8 cellular contexts compared by ENCODE assay signal in the genomic region with DNA sequence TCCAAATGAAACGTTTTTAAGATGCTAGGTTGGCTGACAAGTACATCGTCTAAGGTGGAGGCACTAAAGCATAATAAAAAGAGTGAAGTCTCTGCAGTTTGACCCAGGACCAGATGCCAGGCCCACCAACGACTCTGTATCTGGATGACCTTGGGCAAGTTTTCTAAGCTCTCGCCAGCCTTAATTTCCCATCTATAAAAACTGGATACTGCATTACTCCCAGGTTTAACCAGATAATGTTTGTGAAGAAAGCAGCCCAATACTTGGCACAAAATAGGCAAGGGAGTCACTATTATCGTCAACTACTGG. TPM values are rescaled to one million over a fixed set of nuclear protein-coding genes. Genes with fewer than 3 reads are reported as not detected.
DNase-seq lines count a peak whose midpoint lies in the region; ATAC-seq, FAIRE-seq and TF ChIP-seq lines count a peak whose summit lies in the region.

No MANE protein-coding gene starts in this region.

- in situ Hi-C loops in IMR-90 (cut with MboI; ENCODE audit: low sequenced_read_pairs) = loop anchor here (10.0 to 25.0 kb wide), 2 partner anchors 301 to 881 kb away; partner anchors contain the start of genes ADSL and CBX7

- dilution Hi-C loops in IMR-90 (cut with HindIII; ENCODE audit: low sequenced_read_pairs, unreplicated experiment) = no loop called here

- FAIRE-seq in A549 (lab: Jason Lieb, UNC) (no peak), frontal cortex (lab: Jason Lieb, UNC) (no peak), HTR-8/SVneo (lab: Jason Lieb, UNC) (no peak)

- POLR2A ChIA-PET in A549 (lab: Yijun Ruan, JAX) = interaction anchor here (0.5 to 3.3 kb wide), 19 partner anchors 11 to 542 kb away, joined by 3 to 49 read pairs (median 6); partner anchors contain the start of genes ADSL, ATF4, MIEF1 and RPS19BP1
- POLR2A ChIA-PET in IMR-90 (lab: Charles Lee; ENCODE audit: unreplicated experiment) = interaction anchor here (0.8 to 1.0 kb wide), 3 partner anchors 14 to 157 kb away, joined by 4 to 16 read pairs (median 4); no protein-coding TSS in a partner anchor
- POLR2A ChIA-PET in GM10248 (lab: Yijun Ruan, JAX) = interaction anchor here (0.6 to 1.7 kb wide), 9 partner anchors 12 to 725 kb away, joined by 3 to 8 read pairs (median 5); partner anchors contain the start of genes ADSL, ATF4, RPL3 and TNRC6B

- H3K79me1 ChIP-seq in IMR-90 (ENCODE audit: low read depth in 1 of 2, low read length in 2 of 2) = peaks cover 3 to 12% of the 10 kb centered on the region in 2 experiments; a peak in 3 of 4 replicates

- H4K5ac ChIP-seq in IMR-90 (ENCODE audit: low read depth, low read length) = peak overlapping the region; percentile 95

- BruUV-seq in IMR-90 (replicated peaks; lab: Mats Ljungman, UMichigan) = no TSS peak

- intact Hi-C loops in IMR-90 (cut with micrococcal nuclease) = loop anchor here (1.0 to 2.0 kb wide), 2 partner anchors 133 to 303 kb away; partner anchors contain the start of genes ADSL and TNRC6B

- H3K4me2 ChIP-seq in A549 (peak overlapping the region; percentile 76), IMR-90 (ENCODE audit: low read depth, low read length) (peak overlapping the region; percentile 84)

- H3K9me1 ChIP-seq in IMR-90 (ENCODE audit: insufficient read depth, low read length) = no peaks in the 10 kb centered on the region

- 0 out of 3 replicates have a peak, but pooled peaks cover 4% of the 10 kb centered on the region for H3K4me1 ChIP-seq in A549
- H3K4me1 ChIP-seq in IMR-90 (ENCODE audit: control insufficient read depth, insufficient read depth, low read length) = no peaks in the 10 kb centered on the region
- H3K4me1 ChIP-seq in muscle layer of colon (ENCODE audit: insufficient read depth, low read length) = peaks cover 24% of the 10 kb centered on the region

- H3K9ac ChIP-seq in IMR-90 (ENCODE audit: low read depth, low read length) = no peak overlapping the region
- H3K9ac ChIP-seq in muscle layer of colon (ENCODE audit: low read length) = peak overlapping the region; percentile 63

- TF ChIP-seq CTCF in A549 (IDR thresholded peaks at IDR 0.05) (no peak), IMR-90 (conservative IDR thresholded peaks at IDR 0.05; ENCODE audit: low read depth, low read length) (no peak), GM10248 (IDR thresholded peaks at IDR 0.05; ENCODE audit: control extremely low read depth, extremely low read depth, low read depth, missing control alignments) (no peak)

- peak overlapping the region; percentile 82 to 83 for H3K27ac ChIP-seq in A549
- H3K27ac ChIP-seq in IMR-90 (ENCODE audit: insufficient read depth, low read length) = peak overlapping the region; percentile 4; the same call in 1 of the 2 replicates
- H3K27ac ChIP-seq in caudate nucleus (ENCODE audit: low read depth, low read length) = peak overlapping the region; percentile 98
- H3K27ac ChIP-seq in muscle layer of colon (ENCODE audit: low read depth, low read length) = peak overlapping the region; percentile 98

- ATAC-seq in A549 = no peak
- no peak for ATAC-seq in IMR-90 (ENCODE audit: low read depth)

- CTCF ChIA-PET in A549 (lab: Yijun Ruan, JAX) (interaction anchor here (0.6 to 1.6 kb wide), 6 partner anchors 10 to 531 kb away, joined by 3 to 7 read pairs (median 4); partner anchors contain the start of gene TNRC6B), IMR-90 (lab: Yijun Ruan, JAX) (interaction anchor here (1.0 to 1.6 kb wide), 6 partner anchors 135 to 514 kb away, joined by 3 to 5 read pairs (median 4); no protein-coding TSS in a partner anchor), GM10248 (lab: Yijun Ruan, JAX) (interaction anchor here (0.7 to 2.7 kb wide), 11 partner anchors 11 to 515 kb away, joined by 3 to 19 read pairs (median 5); no protein-coding TSS in a partner anchor)

- no peak overlapping the region for H3K23ac ChIP-seq in IMR-90 (ENCODE audit: low read depth, low read length)

- peak overlapping the region; percentile 90 for H3K14ac ChIP-seq in IMR-90 (replicated peaks; ENCODE audit: low read depth, low read length)

- TF ChIP-seq POLR2A in A549 (IDR thresholded peaks at IDR 0.05; ENCODE audit: low read length) (no peak), IMR-90 (IDR thresholded peaks at IDR 0.05; ENCODE audit: low read depth, low read length) (no peak)

- no peaks in the 10 kb centered on the region; the same call in 1 of the 2 replicates for H4K20me1 ChIP-seq in IMR-90 (ENCODE audit: insufficient read depth, low read length)

- H3K18ac ChIP-seq in IMR-90 (ENCODE audit: low read depth, low read length) = peak overlapping the region; percentile 23; the same call in 1 of the 2 replicates

- H2BK120ac ChIP-seq in IMR-90 (ENCODE audit: low read depth, low read length) = no peak overlapping the region

- peak overlapping the region; percentile 63 for H3K4me3 ChIP-seq in A549
- peak overlapping the region; percentile 59 for H3K4me3 ChIP-seq in IMR-90 (ENCODE audit: insufficient read depth, low read depth, low read length)
- peak overlapping the region; percentile 82 to 95 for H3K4me3 ChIP-seq in muscle layer of colon (ENCODE audit: low read depth in 1 of 2, low read length in 2 of 2)

- H3K4ac ChIP-seq in IMR-90 (ENCODE audit: low read depth, low read length) = peak overlapping the region; percentile 82

- H4K8ac ChIP-seq in IMR-90 (ENCODE audit: low read depth in 2 of 2, low read length in 2 of 2) = peak overlapping the region; percentile 91 to 99

- H2AFZ ChIP-seq in IMR-90 (replicated peaks; ENCODE audit: low read length, poor library complexity) = peak overlapping the region; percentile 96

- H3K27me3 ChIP-seq in IMR-90 (ENCODE audit: control insufficient read depth, insufficient read depth, low read length) = peaks cover 24% of the 10 kb centered on the region
- peaks cover 0 to 4% of the 10 kb centered on the region in 2 donors for H3K27me3 ChIP-seq in muscle layer of colon (ENCODE audit: control insufficient read depth in 1 of 2, insufficient read depth in 2 of 2, low read length in 2 of 2)

- TF ChIP-seq RAD21 in A549 (conservative IDR thresholded peaks at IDR 0.05 in 1 of 2, IDR thresholded peaks at IDR 0.05 in 1 of 2) = no peak
- no peak for TF ChIP-seq RAD21 in IMR-90 (IDR thresholded peaks at IDR 0.05; ENCODE audit: low read length)

- H2AK5ac ChIP-seq in IMR-90 (ENCODE audit: low read depth, low read length) = no peak overlapping the region

- peak overlapping the region; percentile 54 for H4K91ac ChIP-seq in IMR-90 (ENCODE audit: insufficient read depth, low read depth, low read length)

- H2BK20ac ChIP-seq in IMR-90 (ENCODE audit: low read depth, low read length) = 0 out of 2 replicates have a peak overlapping the region, but pooled peaks have one; percentile 56

- peak overlapping the region; percentile 11; the same call in 1 of the 2 replicates for H3K56ac ChIP-seq in IMR-90 (ENCODE audit: extremely low read depth, insufficient read depth, low read length)

- 58% methylated on average over 5 of the region's 5 CpGs for WGBS in A549 (ENCODE audit: missing lambda C conversion rate)
- 0% methylated on average over 1 of the region's 5 CpGs; no CpG with 5 or more reads in 1 of the 2 experiments for WGBS in IMR-90 (ENCODE audit: extremely low coverage in 2 of 2, insufficient read length in 1 of 2), 2 experiments

- H2AK9ac ChIP-seq in IMR-90 (replicated peaks; ENCODE audit: low read depth, low read length, poor library complexity) = peak overlapping the region; percentile 55

- H3K9me3 ChIP-seq in A549 (no peaks in the 10 kb centered on the region), IMR-90 (ENCODE audit: control insufficient read depth, insufficient read depth, low read length) (no peaks in the 10 kb centered on the region), muscle layer of colon (ENCODE audit: low read length) (no peaks in the 10 kb centered on the region)

- H2BK5ac ChIP-seq in IMR-90 (ENCODE audit: low read depth, low read length, poor library complexity, severe bottlenecking) = peak overlapping the region; percentile 74

- no peak overlapping the region for H2BK15ac ChIP-seq in IMR-90 (ENCODE audit: low read depth, low read length)

- TF ChIP-seq EP300 in A549 (IDR thresholded peaks at IDR 0.05) = no peak

- DNase-seq in A549 (ENCODE audit: low read depth in 1 of 2, low spot score in 1 of 2) = no peak
- no peak for DNase-seq in IMR-90
- DNase-seq in caudate nucleus (lab: John Stamatoyannopoulos, UW) = no peak
- DNase-seq in GM10248 (ENCODE audit: extremely low spot score) = no peak
- no peak for DNase-seq in frontal cortex (ENCODE audit: low spot score in 2 of 2)
- DNase-seq in activated CD4-positive, alpha-beta T cell treated with anti-CD3 and anti-CD28 coated beads, Interleukin-2, amount 50 U/mL, for 4 hours = no peak
- DNase-seq in HTR-8/SVneo (ENCODE audit: insufficient read length, low spot score) = no peak

- H3K36me3 ChIP-seq in IMR-90 (ENCODE audit: control insufficient read depth, insufficient read depth, low read length) (no peaks in the 10 kb centered on the region), muscle layer of colon (ENCODE audit: insufficient read depth, low read length) (no peaks in the 10 kb centered on the region)

TF ChIP-seq in A549, 52 proteins besides CTCF, POLR2A, EP300 and RAD21 (continues in another document):
- no peak for TF ChIP-seq RNF2 (IDR thresholded peaks at IDR 0.05; ENCODE audit: borderline replicate concordance, low read depth)
- TF ChIP-seq KDM1A (IDR thresholded peaks at IDR 0.05; ENCODE audit: low read depth) = no peak
- TF ChIP-seq HOXB13 (CRISPR knock-in tag; IDR thresholded peaks at IDR 0.05; ENCODE audit: low read depth) = no peak
- no peak for TF ChIP-seq KDM5A (IDR thresholded peaks at IDR 0.05)
- TF ChIP-seq RCOR1 (IDR thresholded peaks at IDR 0.05; ENCODE audit: low read depth, low read length) = no peak

TF ChIP-seq in IMR-90, 13 proteins besides CTCF, POLR2A, EP300 and RAD21 (continues in another document):
- TF ChIP-seq BHLHE40 (IDR thresholded peaks at IDR 0.05; ENCODE audit: low read depth, low read length) (no peak), MAZ (IDR thresholded peaks at IDR 0.05; ENCODE audit: borderline replicate concordance, low read depth, low read length) (no peak), CHD1 (IDR thresholded peaks at IDR 0.05; ENCODE audit: low read depth, low read length) (no peak), RCOR1 (IDR thresholded peaks at IDR 0.05; ENCODE audit: insufficient replicate concordance, low read length) (no peak), SMC3 (IDR thresholded peaks at IDR 0.05; ENCODE audit: low read depth, low read length) (no peak)

RNA-seq across cellular contexts. Expression of gene FAM83F, which starts 49.0 kb away (rescaled TPM):
- not detected in 2 replicates for polyA plus RNA-seq in A549 (2011; rRNA removed)
- not detected in 2 replicates for polyA plus RNA-seq in A549 (2012; cell fraction: cytosol; rRNA removed)
- polyA plus RNA-seq in A549 (2012; cell fraction: nucleus; rRNA removed) = not detected in 2 replicates
- not detected in 3 replicates for polyA plus RNA-seq in A549 (2017; fragmentation: RNase III; extraction: RNeasy Plus Mini Kit Qiagen cat#74134 plus additional on column Dnase treatment)
- polyA minus RNA-seq in A549 (2011; rRNA and poly(A)+ RNA removed) = not detected in 2 replicates
- not detected in 2 replicates for total RNA-seq in IMR-90 (2012; rRNA removed)
- not detected in 2 replicates for polyA plus RNA-seq in IMR-90 (2012; rRNA removed)
- not detected in 2 replicates for polyA plus RNA-seq in IMR-90 (2012; cell fraction: cytosol; rRNA removed)
- under 0.01 TPM in 1 of 2 replicates, not detected in the other for polyA plus RNA-seq in IMR-90 (2012; cell fraction: nucleus; rRNA removed; ENCODE audit: low replicate concordance)
- 0.41 TPM for total RNA-seq in frontal cortex

Comparison
In these comparisons a context has a peak if more than half of its experiments do, and no peak if none do; other contexts are left out.
1. H3K27ac ChIP-seq: peak in every context shown above with its lines; median percentile 98 in caudate nucleus; 98 in muscle layer of colon; 82 in A549; 4 in IMR-90.